22 cellular contexts compared by ENCODE assay signal in genomic region chr2:160303527-160303926, GRCh38.
"Had no signal": no experiment of that assay in that cellular context is flagged by ENCODE, and none has a peak within 500 bp of the region (broad histone marks: within the 10 kb centered on the region; RNA-seq: fewer than 3 reads in every experiment).

No MANE protein-coding gene starts in this region.

- H3K9me3 Mint-ChIP-seq: activated CD4-positive, alpha-beta memory T cell treated with anti-CD3 and anti-CD28 coated beads, Interleukin-2, amount 10 ng/mL, durations not matched to agents 7 days and 5 days; activated naive CD4-positive, alpha-beta T cell treated with anti-CD3 and anti-CD28 coated beads for 36 hours; activated naive CD8-positive, alpha-beta T cell treated with anti-CD3 and anti-CD28 coated beads, Interleukin-2, amount 50 U/mL, for 24 hours; activated T-helper 17 cell treated with anti-CD3 and anti-CD28 coated beads, Interleukin-2, amount 50 U/mL, for 72 hours; immature natural killer cell; nephron had no signal

- H3K4me3 ChIP-seq: gastroesophageal sphincter, right lobe of liver, thyroid gland had no signal

- H3K4me1 ChIP-seq: right lobe of liver had no signal

- H3K27ac Mint-ChIP-seq: activated CD4-positive, alpha-beta memory T cell treated with anti-CD3 and anti-CD28 coated beads, Interleukin-2, amount 10 ng/mL, durations not matched to agents 7 days and 5 days; activated CD8-positive, alpha-beta memory T cell treated with anti-CD3 and anti-CD28 coated beads, Interleukin-2, amount 10 ng/mL, durations not matched to agents 7 days and 5 days; activated naive CD4-positive, alpha-beta T cell treated with anti-CD3 and anti-CD28 coated beads for 36 hours; activated naive CD8-positive, alpha-beta T cell treated with anti-CD3 and anti-CD28 coated beads, Interleukin-2, amount 50 U/mL, for 24 hours; activated T-helper 17 cell treated with anti-CD3 and anti-CD28 coated beads, Interleukin-2, amount 50 U/mL, for 72 hours; progenitor cell of endocrine pancreas had no signal

- H3K4me3 Mint-ChIP-seq: activated CD4-positive, alpha-beta memory T cell treated with anti-CD3 and anti-CD28 coated beads, Interleukin-2, amount 10 ng/mL, durations not matched to agents 7 days and 5 days; activated CD8-positive, alpha-beta memory T cell treated with anti-CD3 and anti-CD28 coated beads, Interleukin-2, amount 10 ng/mL, durations not matched to agents 7 days and 5 days; activated naive CD4-positive, alpha-beta T cell treated with anti-CD3 and anti-CD28 coated beads for 36 hours; activated naive CD8-positive, alpha-beta T cell treated with anti-CD3 and anti-CD28 coated beads, Interleukin-2, amount 50 U/mL, for 24 hours; activated T-helper 17 cell treated with anti-CD3 and anti-CD28 coated beads, Interleukin-2, amount 50 U/mL, for 72 hours; immature natural killer cell; nephron had no signal

- DNase-seq: activated CD4-positive, alpha-beta memory T cell treated with anti-CD3 and anti-CD28 coated beads, Interleukin-2, amount 10 ng/mL, durations not matched to agents 7 days and 5 days; activated CD4-positive, alpha-beta T cell treated with anti-CD3 and anti-CD28 coated beads for 48 hours; activated CD4-positive, CD25-positive, alpha-beta regulatory T cell; activated CD8-positive, alpha-beta memory T cell treated with anti-CD3 and anti-CD28 coated beads, Interleukin-2, amount 10 ng/mL, durations not matched to agents 7 days and 5 days; activated naive CD4-positive, alpha-beta T cell treated with anti-CD3 and anti-CD28 coated beads for 36 hours; activated naive CD8-positive, alpha-beta T cell treated with anti-CD3 and anti-CD28 coated beads, Interleukin-2, amount 50 U/mL, for 24 hours; activated T-cell treated with anti-CD3 and anti-CD28 coated beads, Interleukin-2, amount 50 U/mL, for 1 hour; anterior cingulate cortex; cerebellar nuclear complex; effector CD4-positive, alpha-beta T cell; immature natural killer cell; kidney glomerular epithelial cell; mesendoderm; occipital lobe; right lobe of liver; stimulated activated naive CD4-positive, alpha-beta T cell treated with Interleukin-2 at 50 U/mL for 16 hours; T1000; thyroid gland had no signal

- H3K27me3 Mint-ChIP-seq: activated CD4-positive, alpha-beta memory T cell treated with anti-CD3 and anti-CD28 coated beads, Interleukin-2, amount 10 ng/mL, durations not matched to agents 7 days and 5 days; activated CD8-positive, alpha-beta memory T cell treated with anti-CD3 and anti-CD28 coated beads, Interleukin-2, amount 10 ng/mL, durations not matched to agents 7 days and 5 days; activated naive CD8-positive, alpha-beta T cell treated with anti-CD3 and anti-CD28 coated beads, Interleukin-2, amount 50 U/mL, for 24 hours; activated T-helper 17 cell treated with anti-CD3 and anti-CD28 coated beads, Interleukin-2, amount 50 U/mL, for 72 hours; progenitor cell of endocrine pancreas had no signal

- H3K27ac ChIP-seq: right lobe of liver, thyroid gland had no signal

- H3K27me3 ChIP-seq: gastroesophageal sphincter, right lobe of liver, thyroid gland had no signal

- ATAC-seq: activated CD8-positive, alpha-beta memory T cell treated with anti-CD3 and anti-CD28 coated beads, Interleukin-2, amount 10 ng/mL, durations not matched to agents 7 days and 5 days; activated naive CD8-positive, alpha-beta T cell treated with anti-CD3 and anti-CD28 coated beads, Interleukin-2, amount 50 U/mL, for 24 hours; activated T-helper 17 cell treated with anti-CD3 and anti-CD28 coated beads, Interleukin-2, amount 50 U/mL, for 72 hours; gastroesophageal sphincter; right lobe of liver had no signal

- H3K9me3 ChIP-seq: gastroesophageal sphincter, right lobe of liver, thyroid gland had no signal
